16 cellular contexts compared by ENCODE assay signal in the genomic region with DNA sequence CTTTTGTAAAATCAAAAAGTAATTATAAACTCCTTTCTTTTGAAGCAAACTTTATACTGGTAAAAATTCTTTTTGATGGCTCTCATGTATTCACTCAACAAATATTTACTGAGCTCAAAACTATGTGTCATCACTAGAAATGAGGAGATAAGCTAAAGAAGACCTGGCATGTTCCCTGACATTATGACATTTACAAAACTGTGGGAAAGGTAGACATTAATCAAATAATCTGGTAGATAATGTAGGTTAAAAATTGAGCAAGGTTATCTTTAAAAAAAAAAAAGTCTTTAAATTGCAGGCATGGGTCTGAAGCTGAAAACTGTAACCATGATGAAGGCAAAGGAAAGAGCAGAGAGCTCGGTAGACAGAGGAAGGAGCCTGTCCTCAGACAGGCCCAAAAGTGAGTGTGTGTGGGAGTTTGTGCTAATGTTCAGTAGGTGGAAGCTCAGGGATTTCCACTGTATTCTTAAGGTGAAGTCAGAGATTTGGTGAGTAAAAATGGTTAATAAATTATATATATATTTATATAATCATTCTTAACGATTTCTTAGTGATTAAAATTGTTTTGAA.
A peak's percentile ranks its signal among the peaks of the same experiment; 100 is the strongest.
DNase-seq lines count a peak whose midpoint lies in the region; ATAC-seq, FAIRE-seq and TF ChIP-seq lines count a peak whose summit lies in the region.
"Had no signal": no experiment of that assay in that cellular context is flagged by ENCODE, and none has a peak within 500 bp of the region (broad histone marks: within the 10 kb centered on the region; RNA-seq: fewer than 3 reads in every experiment).

No MANE protein-coding gene starts in this region.

- H3K4me3 ChIP-seq in A549 (no peak overlapping the region), GM23248 (no peak overlapping the region), HepG2 (replicated peaks in 1 of 3; ENCODE audit: insufficient read depth in 1 of 3, low read depth in 2 of 3, low read length in 3 of 3) (no peak overlapping the region)
- H3K4me3 ChIP-seq: BLaER1 treated with 17β-estradiol and CSF1 and Interleukin-3, amounts not matched to agents 10 nM and 100 nM; K562 had no signal

- H2AFZ ChIP-seq in GM23248: no peak overlapping the region
- H2AFZ ChIP-seq in HepG2 (ENCODE audit: low read length): no peak overlapping the region

- POLR2A ChIA-PET in A549 (lab: Yijun Ruan, JAX): no interaction called here
- POLR2A ChIA-PET in HepG2 (lab: Yijun Ruan, JAX): no interaction called here

- in situ Hi-C loops in GM23248 (cut with MboI) (no loop called here), HepG2 (cut with HindIII; ENCODE audit: extremely low pct_ligation_motif_present, low pct_unique_long_range_greater_than_20kb) (no loop called here)

- H3K79me2 ChIP-seq in GM23248 (ENCODE audit: insufficient read depth) (no peaks in the 10 kb centered on the region), HepG2 (ENCODE audit: insufficient read depth, low read length) (no peaks in the 10 kb centered on the region)

- TF ChIP-seq POLR2A in A549 (IDR thresholded peaks at IDR 0.05; ENCODE audit: low read length) (no peak), HepG2 (IDR thresholded peaks at IDR 0.05; ENCODE audit: insufficient read depth in 1 of 2, low read depth in 2 of 2, low read length in 2 of 2) (no peak)

- intact Hi-C loops in HepG2 (cut with micrococcal nuclease; ENCODE audit: unreplicated experiment): no loop called here

- no peak for TF ChIP-seq CTCF in A549 (IDR thresholded peaks at IDR 0.05)
- TF ChIP-seq CTCF in VCaP (conservative IDR thresholded peaks at IDR 0.05): no peak
- no peak for TF ChIP-seq CTCF in HepG2 (CRISPR knock-in tag; IDR thresholded peaks at IDR 0.05)

- CTCF ChIA-PET in A549 (lab: Yijun Ruan, JAX) (interaction anchor here (0.6 to 0.8 kb wide), 2 partner anchors 30 to 37 kb away, joined by 3 to 4 read pairs; no protein-coding TSS in a partner anchor), HepG2 (lab: Yijun Ruan, JAX; ENCODE audit: low intra/inter-chr PET ratio, low total read pairs) (no interaction called here)

- TF ChIP-seq EP300 in A549 (IDR thresholded peaks at IDR 0.05) (no peak), HepG2 (IDR thresholded peaks at IDR 0.05; ENCODE audit: low read depth in 2 of 2, low read length in 2 of 2) (no peak), HepG2 (CRISPR knock-in tag; IDR thresholded peaks at IDR 0.05; ENCODE audit: borderline replicate concordance) (no peak)

- H3K27ac ChIP-seq in A549 (peak overlapping the region; percentile 56 to 59; a peak in 4 of 6 replicates), GM23248 (no peak overlapping the region), VCaP (peak overlapping the region; percentile 51), HepG2 (ENCODE audit: extremely low read length, insufficient read depth, low read length) (no peak overlapping the region)
- H3K27ac ChIP-seq: BLaER1 treated with 17β-estradiol and CSF1 and Interleukin-3, amounts not matched to agents 10 nM and 100 nM had no signal

- no peak overlapping the region for H3K9ac ChIP-seq in GM23248
- no peak overlapping the region for H3K9ac ChIP-seq in HepG2 (ENCODE audit: insufficient read depth, low read depth, low read length)
- H3K9ac ChIP-seq: BLaER1 treated with 17β-estradiol and CSF1 and Interleukin-3, amounts not matched to agents 10 nM and 100 nM had no signal

- peaks cover 14% of the 10 kb centered on the region for H3K4me1 ChIP-seq in A549
- H3K4me1 ChIP-seq in GM23248 (ENCODE audit: insufficient read depth): no peaks in the 10 kb centered on the region
- peaks cover 15% of the 10 kb centered on the region for H3K4me1 ChIP-seq in HepG2 (ENCODE audit: insufficient read depth, low read length)

- H3K4me2 ChIP-seq in A549 (peak overlapping the region; percentile 59), GM23248 (ENCODE audit: unreplicated experiment) (no peak overlapping the region), HepG2 (ENCODE audit: low read depth, low read length) (no peak overlapping the region)
- H3K4me2 ChIP-seq: BLaER1 treated with 17β-estradiol and CSF1 and Interleukin-3, amounts not matched to agents 10 nM and 100 nM had no signal

- H4K20me1 ChIP-seq in GM23248 (ENCODE audit: insufficient read depth) (no peaks in the 10 kb centered on the region), HepG2 (ENCODE audit: insufficient read depth, low read length) (no peaks in the 10 kb centered on the region)
- H4K20me1 ChIP-seq: BLaER1 treated with 17β-estradiol and CSF1 and Interleukin-3, amounts not matched to agents 10 nM and 100 nM had no signal

- H3F3A ChIP-seq in GM23248 (ENCODE audit: insufficient read depth): no peaks in the 10 kb centered on the region

- TF ChIP-seq RAD21 in A549 (conservative IDR thresholded peaks at IDR 0.05 in 1 of 2, IDR thresholded peaks at IDR 0.05 in 1 of 2) (0 out of 5 replicates have a peak, but pooled peaks of 1 of the 2 experiments have one; percentile 18), HepG2 (CRISPR knock-in tag; IDR thresholded peaks at IDR 0.05) (no peak)

- H3K36me3 ChIP-seq in GM23248 (ENCODE audit: low read depth): no peaks in the 10 kb centered on the region
- H3K36me3 ChIP-seq in HepG2 (replicated peaks in 1 of 2; ENCODE audit: control insufficient read depth in 1 of 2, insufficient read depth in 2 of 2, low read length in 2 of 2): no peaks in the 10 kb centered on the region
- H3K36me3 ChIP-seq: BLaER1 treated with 17β-estradiol and CSF1 and Interleukin-3, amounts not matched to agents 10 nM and 100 nM had no signal

- H3K9me2 ChIP-seq in GM23248 (ENCODE audit: insufficient read depth): no peaks in the 10 kb centered on the region

- FAIRE-seq in A549 (lab: Jason Lieb, UNC) (no peak), HepG2 (lab: Jason Lieb, UNC) (no peak)
- FAIRE-seq: H54, HTR-8/SVneo, K562 had no signal

- WGBS in A549 (ENCODE audit: missing lambda C conversion rate): 16% methylated on average over 2 of the region's 2 CpGs
- WGBS in GM23248 (ENCODE audit: low coverage in 1 of 2, low lambda C conversion rate in 2 of 2, missing lambda C conversion rate in 2 of 2), 2 experiments: 59 to 71% methylated on average over 2 of the region's 2 CpGs
- WGBS in HepG2 (ENCODE audit: low lambda C conversion rate): 2% methylated on average over 2 of the region's 2 CpGs

- no TSS peak for BruUV-seq in HepG2 (replicated peaks; lab: Mats Ljungman, UMichigan)

- ATAC-seq in A549: peak; percentile 71 to 92; a peak in 5 of 6 replicates
- peak; percentile 61; the same call in 2 of the 3 replicates for ATAC-seq in HepG2
- ATAC-seq in HG02571 (IDR thresholded peaks at IDR 0.05; ENCODE audit: unreplicated experiment): no peak
- no peak for ATAC-seq in HG02763 (IDR thresholded peaks at IDR 0.05; ENCODE audit: unreplicated experiment)
- ATAC-seq: K562 had no signal

- no peaks in the 10 kb centered on the region for H3K9me3 ChIP-seq in A549
- H3K9me3 ChIP-seq in GM23248 (ENCODE audit: low read depth): no peaks in the 10 kb centered on the region
- H3K9me3 ChIP-seq in HepG2 (ENCODE audit: low read length): no peaks in the 10 kb centered on the region

- no peaks in the 10 kb centered on the region for H3K27me3 ChIP-seq in GM23248 (replicated peaks; ENCODE audit: insufficient read depth)
- H3K27me3 ChIP-seq in HepG2 (ENCODE audit: control insufficient read depth in 1 of 2, insufficient read depth in 2 of 2, low read length in 2 of 2): no peaks in the 10 kb centered on the region
- H3K27me3 ChIP-seq: BLaER1 treated with 17β-estradiol and CSF1 and Interleukin-3, amounts not matched to agents 10 nM and 100 nM had no signal

- DNase-seq in A549 (ENCODE audit: low read depth in 1 of 2, low spot score in 1 of 2) (peak; percentile 1 to 69), GM23248 (peak; percentile 3), HepG2 (ENCODE audit: low spot score) (peak; percentile 45), EL (no peak)
- DNase-seq: 8988T; ACHN; CD4-positive, alpha-beta T cell; DND-41; Karpas-422 had no signal

TF ChIP-seq in A549, 52 proteins besides CTCF, POLR2A, EP300 and RAD21:
- TF ChIP-seq ZNF302 (CRISPR knock-in tag; IDR thresholded peaks at IDR 0.05) (no peak), SMC3 (IDR thresholded peaks at IDR 0.05) (peak; percentile 9; the same call in 1 of the 3 replicates), CEBPB (IDR thresholded peaks at IDR 0.05) (peak; percentile 5 to 49; a peak in 2 of 4 replicates), FOSB (CRISPR knock-in tag; IDR thresholded peaks at IDR 0.05) (no peak), GATA3 (IDR thresholded peaks at IDR 0.05; ENCODE audit: borderline replicate concordance) (peak; percentile 69), TFCP2L1 (CRISPR knock-in tag; IDR thresholded peaks at IDR 0.05) (no peak), PHF8 (IDR thresholded peaks at IDR 0.05; ENCODE audit: borderline replicate concordance, low read depth) (no peak), FOSL2 (IDR thresholded peaks at IDR 0.05) (no peak), FOSL2 (CRISPR knock-in tag; IDR thresholded peaks at IDR 0.05) (peak; percentile 21; the same call in 1 of the 2 replicates), HDAC2 (IDR thresholded peaks at IDR 0.05) (no peak), JUNB (IDR thresholded peaks at IDR 0.05) (peak; percentile 71), RCOR1 (IDR thresholded peaks at IDR 0.05; ENCODE audit: low read depth, low read length) (no peak), FOXS1 (CRISPR knock-in tag; IDR thresholded peaks at IDR 0.05) (no peak)

TF ChIP-seq in HepG2, 621 proteins besides CTCF, POLR2A, EP300 and RAD21:
- no peak for TF ChIP-seq ZNF616 (CRISPR knock-in tag; IDR thresholded peaks at IDR 0.05; ENCODE audit: low read depth)
- TF ChIP-seq PPARG (CRISPR knock-in tag; conservative IDR thresholded peaks at IDR 0.05): 0 out of 2 replicates have a peak, but pooled peaks have one; percentile 29

Comparison
In these comparisons a context has a peak if more than half of its experiments do, and no peak if none do; other contexts are left out.
1. ATAC-seq: peak in A549 (2 of 2) and HepG2 (single experiment); none in HG02571 (single experiment) and HG02763 (single experiment).
2. H3K27ac ChIP-seq: peak in A549 (2 of 2) and VCaP (single experiment); none in GM23248 (single experiment) and HepG2 (single experiment).